27 cellular contexts compared by ENCODE assay signal in genomic region chr2:204662956-204663355, GRCh38.
"Had no signal": no experiment of that assay in that cellular context is flagged by ENCODE, and none has a peak within 500 bp of the region (broad histone marks: within the 10 kb centered on the region; RNA-seq: fewer than 3 reads in every experiment).

No MANE protein-coding gene starts in this region.

- H3K4me1 Mint-ChIP-seq: activated CD4-positive, alpha-beta T cell treated with anti-CD3 and anti-CD28 coated beads for 36 hours; activated CD4-positive, alpha-beta T cell treated with anti-CD3 and anti-CD28 coated beads, Interleukin-2, amount 10 ng/mL, durations not matched to agents 24 days and 14 days; activated CD8-positive, alpha-beta memory T cell treated with anti-CD3 and anti-CD28 coated beads, Interleukin-2, amount 10 ng/mL, durations not matched to agents 7 days and 5 days; activated naive CD4-positive, alpha-beta T cell treated with anti-CD3 and anti-CD28 coated beads, Interleukin-2, amount 10 ng/mL, durations not matched to agents 7 days and 5 days; activated naive CD8-positive, alpha-beta T cell treated with anti-CD3 and anti-CD28 coated beads, Interleukin-2, amount 10 ng/mL, durations not matched to agents 7 days and 5 days; central memory CD8-positive, alpha-beta T cell had no signal

- H3K27ac ChIP-seq: ascending aorta, brain microvascular endothelial cell, coronary artery, dorsolateral prefrontal cortex had no signal

- H3K36me3 ChIP-seq: ascending aorta, brain microvascular endothelial cell had no signal

- H3K27me3 Mint-ChIP-seq: activated CD4-positive, alpha-beta memory T cell treated with anti-CD3 and anti-CD28 coated beads for 36 hours; activated CD4-positive, alpha-beta T cell treated with anti-CD3 and anti-CD28 coated beads for 36 hours; activated CD8-positive, alpha-beta memory T cell treated with anti-CD3 and anti-CD28 coated beads, Interleukin-2, amount 10 ng/mL, durations not matched to agents 7 days and 5 days; activated naive CD4-positive, alpha-beta T cell treated with anti-CD3 and anti-CD28 coated beads, Interleukin-2, amount 10 ng/mL, durations not matched to agents 7 days and 5 days; activated naive CD8-positive, alpha-beta T cell treated with anti-CD3 and anti-CD28 coated beads, Interleukin-2, amount 10 ng/mL, durations not matched to agents 7 days and 5 days; central memory CD8-positive, alpha-beta T cell; dendritic cell treated with granulocyte-macrophage colony-stimulating factor and Interleukin-4, amounts not matched to agents 40 ng/mL and 50 ng/mL, for 4 days had no signal

- ATAC-seq: activated CD4-positive, alpha-beta T cell treated with anti-CD3 and anti-CD28 coated beads for 36 hours; activated CD8-positive, alpha-beta memory T cell treated with anti-CD3 and anti-CD28 coated beads, Interleukin-2, amount 10 ng/mL, durations not matched to agents 7 days and 5 days; activated CD8-positive, alpha-beta T cell treated with anti-CD3 and anti-CD28 coated beads, Interleukin-2, amount 10 ng/mL, durations not matched to agents 7 days and 5 days; activated naive CD4-positive, alpha-beta T cell treated with anti-CD3 and anti-CD28 coated beads, Interleukin-2, amount 50 U/mL, for 72 hours; esophagus mucosa had no signal

- H3K27me3 ChIP-seq: ascending aorta, brain microvascular endothelial cell, dorsolateral prefrontal cortex had no signal

- H3K9me3 ChIP-seq: ascending aorta had no signal

- H3K36me3 Mint-ChIP-seq: activated CD4-positive, alpha-beta memory T cell treated with anti-CD3 and anti-CD28 coated beads for 36 hours; activated CD8-positive, alpha-beta memory T cell treated with anti-CD3 and anti-CD28 coated beads, Interleukin-2, amount 10 ng/mL, durations not matched to agents 7 days and 5 days; activated naive CD4-positive, alpha-beta T cell treated with anti-CD3 and anti-CD28 coated beads, Interleukin-2, amount 10 ng/mL, durations not matched to agents 7 days and 5 days; activated naive CD4-positive, alpha-beta T cell treated with anti-CD3 and anti-CD28 coated beads, Interleukin-2, amount 50 U/mL, for 72 hours; activated naive CD8-positive, alpha-beta T cell treated with anti-CD3 and anti-CD28 coated beads, Interleukin-2, amount 10 ng/mL, durations not matched to agents 7 days and 5 days had no signal

- H3K9me3 Mint-ChIP-seq: activated CD4-positive, alpha-beta memory T cell treated with anti-CD3 and anti-CD28 coated beads for 36 hours; activated CD4-positive, alpha-beta T cell treated with anti-CD3 and anti-CD28 coated beads, Interleukin-2, amount 10 ng/mL, durations not matched to agents 24 days and 14 days; activated naive CD4-positive, alpha-beta T cell treated with anti-CD3 and anti-CD28 coated beads, Interleukin-2, amount 10 ng/mL, durations not matched to agents 7 days and 5 days; activated naive CD4-positive, alpha-beta T cell treated with anti-CD3 and anti-CD28 coated beads, Interleukin-2, amount 50 U/mL, for 72 hours; activated naive CD8-positive, alpha-beta T cell treated with anti-CD3 and anti-CD28 coated beads, Interleukin-2, amount 10 ng/mL, durations not matched to agents 7 days and 5 days; central memory CD8-positive, alpha-beta T cell; dendritic cell treated with granulocyte-macrophage colony-stimulating factor and Interleukin-4, amounts not matched to agents 40 ng/mL and 50 ng/mL, for 4 days; endodermal cell had no signal

- H3K4me3 ChIP-seq: ascending aorta, coronary artery, dorsolateral prefrontal cortex had no signal

- H3K4me3 Mint-ChIP-seq: activated CD4-positive, alpha-beta memory T cell treated with anti-CD3 and anti-CD28 coated beads for 36 hours; activated CD4-positive, alpha-beta T cell treated with anti-CD3 and anti-CD28 coated beads for 36 hours; activated CD4-positive, alpha-beta T cell treated with anti-CD3 and anti-CD28 coated beads, Interleukin-2, amount 10 ng/mL, durations not matched to agents 24 days and 14 days; activated CD8-positive, alpha-beta memory T cell treated with anti-CD3 and anti-CD28 coated beads, Interleukin-2, amount 10 ng/mL, durations not matched to agents 7 days and 5 days; activated CD8-positive, alpha-beta T cell treated with anti-CD3 and anti-CD28 coated beads, Interleukin-2, amount 10 ng/mL, durations not matched to agents 7 days and 5 days; activated naive CD4-positive, alpha-beta T cell treated with anti-CD3 and anti-CD28 coated beads, Interleukin-2, amount 10 ng/mL, durations not matched to agents 7 days and 5 days; activated naive CD8-positive, alpha-beta T cell treated with anti-CD3 and anti-CD28 coated beads, Interleukin-2, amount 10 ng/mL, durations not matched to agents 7 days and 5 days; central memory CD8-positive, alpha-beta T cell; dendritic cell treated with granulocyte-macrophage colony-stimulating factor and Interleukin-4, amounts not matched to agents 40 ng/mL and 50 ng/mL, for 4 days; endodermal cell had no signal

- H3K27ac Mint-ChIP-seq: activated CD4-positive, alpha-beta memory T cell treated with anti-CD3 and anti-CD28 coated beads for 36 hours; activated CD4-positive, alpha-beta T cell treated with anti-CD3 and anti-CD28 coated beads for 36 hours; activated CD4-positive, alpha-beta T cell treated with anti-CD3 and anti-CD28 coated beads, Interleukin-2, amount 10 ng/mL, durations not matched to agents 24 days and 14 days; activated CD8-positive, alpha-beta memory T cell treated with anti-CD3 and anti-CD28 coated beads, Interleukin-2, amount 10 ng/mL, durations not matched to agents 7 days and 5 days; activated CD8-positive, alpha-beta T cell treated with anti-CD3 and anti-CD28 coated beads, Interleukin-2, amount 10 ng/mL, durations not matched to agents 7 days and 5 days; activated naive CD4-positive, alpha-beta T cell treated with anti-CD3 and anti-CD28 coated beads, Interleukin-2, amount 10 ng/mL, durations not matched to agents 7 days and 5 days; activated naive CD4-positive, alpha-beta T cell treated with anti-CD3 and anti-CD28 coated beads, Interleukin-2, amount 50 U/mL, for 72 hours; activated naive CD8-positive, alpha-beta T cell treated with anti-CD3 and anti-CD28 coated beads, Interleukin-2, amount 10 ng/mL, durations not matched to agents 7 days and 5 days; dendritic cell treated with granulocyte-macrophage colony-stimulating factor and Interleukin-4, amounts not matched to agents 40 ng/mL and 50 ng/mL, for 4 days had no signal

- DNase-seq: activated CD4-positive, alpha-beta memory T cell treated with anti-CD3 and anti-CD28 coated beads for 36 hours; activated CD4-positive, alpha-beta T cell treated with anti-CD3 and anti-CD28 coated beads for 36 hours; activated CD4-positive, alpha-beta T cell treated with anti-CD3 and anti-CD28 coated beads, Interleukin-2, amount 10 ng/mL, durations not matched to agents 24 days and 14 days; activated CD4-positive, CD25-positive, alpha-beta regulatory T cell; activated CD4-positive, CD25-positive, alpha-beta regulatory T cell treated with anti-CD3 and anti-CD28 coated beads, Interleukin-2, amount 50 U/mL, for 72 hours; activated CD8-positive, alpha-beta memory T cell treated with anti-CD3 and anti-CD28 coated beads, Interleukin-2, amount 10 ng/mL, durations not matched to agents 7 days and 5 days; activated CD8-positive, alpha-beta memory T cell treated with anti-CD3 and anti-CD28 coated beads, Interleukin-2, amount 50 U/mL, for 4 hours; activated CD8-positive, alpha-beta T cell treated with anti-CD3 and anti-CD28 coated beads, Interleukin-2, amount 10 ng/mL, durations not matched to agents 7 days and 5 days; activated gamma-delta T cell; activated naive CD4-positive, alpha-beta T cell; activated naive CD4-positive, alpha-beta T cell treated with anti-CD3 and anti-CD28 coated beads, Interleukin-2, amount 10 ng/mL, durations not matched to agents 7 days and 5 days; activated naive CD8-positive, alpha-beta T cell treated with anti-CD3 and anti-CD28 coated beads, Interleukin-2, amount 10 ng/mL, durations not matched to agents 7 days and 5 days; activated T-cell treated with anti-CD3 and anti-CD28 coated beads, Interleukin-2, amount 50 U/mL, for 1 hour; activated T-cell treated with anti-CD3 and anti-CD28 coated beads, Interleukin-2, amount 50 U/mL, for 48 hours; brain microvascular endothelial cell; dorsolateral prefrontal cortex; effector memory CD4-positive, alpha-beta T cell; endodermal cell; foreskin fibroblast; head of caudate nucleus; T-helper 2 cell had no signal
